Comparison of ENCODE assay signal across 9 cellular contexts in the genomic region with DNA sequence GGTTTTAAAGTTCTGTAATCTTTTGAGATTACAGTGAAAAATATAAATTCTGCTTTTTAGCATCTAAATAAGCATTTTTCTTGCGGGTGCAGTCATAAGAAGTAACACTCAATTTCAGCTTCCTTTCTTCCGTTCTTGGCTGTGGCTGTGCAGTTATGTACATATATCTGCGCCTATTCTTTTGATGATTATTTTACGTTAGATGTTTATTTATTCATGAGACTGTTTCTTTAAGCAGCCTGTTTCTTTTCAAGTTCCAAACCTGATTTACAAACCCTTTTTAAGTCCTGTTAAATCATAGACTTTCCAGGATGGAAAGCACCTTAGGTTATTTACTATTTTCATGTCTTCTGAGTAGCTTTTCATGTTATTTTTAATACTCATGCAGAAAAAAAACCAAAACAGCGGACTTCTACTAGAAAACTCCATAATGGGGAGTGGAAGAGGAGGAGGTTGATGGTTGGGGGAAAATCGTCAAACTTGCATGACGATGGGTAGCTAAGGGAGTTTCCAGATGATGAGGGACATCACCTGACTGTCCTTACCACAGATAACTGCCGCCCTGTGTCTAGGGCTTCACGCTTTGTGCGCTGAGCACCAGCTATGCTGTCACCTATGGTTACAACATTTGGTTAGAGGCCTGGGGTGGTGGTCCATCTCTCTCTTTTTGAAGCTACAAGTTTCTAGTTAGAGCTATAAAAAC. TPM values are rescaled to one million over a fixed set of nuclear protein-coding genes. Genes with fewer than 3 reads are reported as not detected.
DNase-seq lines count a peak whose midpoint lies in the region; ATAC-seq and TF ChIP-seq lines count a peak whose summit lies in the region.
"Had no signal": no experiment of that assay in that cellular context is flagged by ENCODE, and none has a peak within 500 bp of the region (broad histone marks: within the 10 kb centered on the region; RNA-seq: fewer than 3 reads in every experiment).

No MANE protein-coding gene starts in this region.

- peaks cover 35% of the 10 kb centered on the region for H3K27me3 Mint-ChIP-seq in endodermal cell (ENCODE audit: insufficient read depth)

- H3K36me3 ChIP-seq in tibial artery (no peaks in the 10 kb centered on the region), gastroesophageal sphincter (no peaks in the 10 kb centered on the region), endodermal cell (ENCODE audit: control insufficient read depth, insufficient read depth, low read length) (no peaks in the 10 kb centered on the region)

- TF ChIP-seq POLR2A in gastroesophageal sphincter (IDR thresholded peaks at IDR 0.05), result no peak

- H3K9ac ChIP-seq in endodermal cell (ENCODE audit: extremely low read depth, low read length, poor library complexity, severe bottlenecking), result no peak overlapping the region

- H3K36me3 Mint-ChIP-seq in endodermal cell (ENCODE audit: low read depth), result peaks cover 10% of the 10 kb centered on the region

- H3K4me1 ChIP-seq in tibial artery (peaks cover 0 to 9% (median 3%) of the 10 kb centered on the region in 4 donors), gastroesophageal sphincter (peaks cover 0 to 28% (median 4%) of the 10 kb centered on the region in 3 donors), endodermal cell (ENCODE audit: control insufficient read depth, insufficient read depth, low read length) (no peaks in the 10 kb centered on the region)

- no peak overlapping the region for H3K4me3 Mint-ChIP-seq in endodermal cell

- H3K9me3 Mint-ChIP-seq in endodermal cell, result peaks cover 21% of the 10 kb centered on the region

- H3K4me3 ChIP-seq in tibial artery (no peak overlapping the region), gastroesophageal sphincter (no peak overlapping the region), endodermal cell (ENCODE audit: low read length) (no peak overlapping the region)
- H3K4me3 ChIP-seq: SJSA1 had no signal

- H3K9me3 ChIP-seq in tibial artery, result no peaks in the 10 kb centered on the region
- no peaks in the 10 kb centered on the region for H3K9me3 ChIP-seq in gastroesophageal sphincter
- peaks cover 15% of the 10 kb centered on the region for H3K9me3 ChIP-seq in endodermal cell (ENCODE audit: control insufficient read depth, low read length)

- TF ChIP-seq EP300 in gastroesophageal sphincter (IDR thresholded peaks at IDR 0.05), result no peak

- H3K27ac ChIP-seq in tibial artery (no peak overlapping the region), gastroesophageal sphincter (no peak overlapping the region), endodermal cell (ENCODE audit: low read depth, low read length) (no peak overlapping the region)
- H3K27ac ChIP-seq: SJSA1 had no signal

- TF ChIP-seq CTCF in tibial artery (IDR thresholded peaks at IDR 0.05) (no peak), gastroesophageal sphincter (IDR thresholded peaks at IDR 0.05) (no peak), endodermal cell (conservative IDR thresholded peaks at IDR 0.05) (no peak)

- no peak overlapping the region for H3K27ac Mint-ChIP-seq in endodermal cell

- WGBS in gastroesophageal sphincter (ENCODE audit: low coverage in 1 of 2), 2 donors, result 83 to 89% methylated on average over 9 to 10 of the region's 10 CpGs
- 93 to 96% methylated on average over 3 to 10 of the region's 10 CpGs for whole genome bisulfite sequencing in endodermal cell (ENCODE audit: insufficient coverage in 1 of 2, insufficient read length in 1 of 2), 2 experiments

- peaks cover 11% of the 10 kb centered on the region for H3K4me1 Mint-ChIP-seq in endodermal cell

- no peaks in the 10 kb centered on the region for H3K27me3 ChIP-seq in tibial artery
- H3K27me3 ChIP-seq in gastroesophageal sphincter, result no peaks in the 10 kb centered on the region
- peaks cover 8% of the 10 kb centered on the region for H3K27me3 ChIP-seq in endodermal cell (ENCODE audit: control insufficient read depth, insufficient read depth, low read length, poor library complexity, severe bottlenecking)
- H3K27me3 ChIP-seq: SJSA1 had no signal

- peak; percentile 67 for ATAC-seq in GM19455 (IDR thresholded peaks at IDR 0.05; ENCODE audit: unreplicated experiment)
- ATAC-seq in HG03521 (IDR thresholded peaks at IDR 0.05; ENCODE audit: unreplicated experiment), result peak; percentile 70
- no peak for ATAC-seq in gastroesophageal sphincter

- intact Hi-C loops in tibial artery (cut with DNase I; ENCODE audit: low total_unique reads), result no loop called here

- DNase-seq in activated effector memory CD4-positive, alpha-beta T cell treated with anti-CD3 and anti-CD28 coated beads, Interleukin-2, amount 50 U/mL, for 16 hours, result peak; percentile 89
- DNase-seq in stimulated activated CD8-positive, alpha-beta memory T cell treated with anti-CD3 and anti-CD28 coated beads, Interleukin-4, amount 100 ng/mL, for 48 hours, result peak; percentile 66
- DNase-seq in tibial artery (no peak), COLO829 (ENCODE audit: low spot score) (no peak), endodermal cell (no peak)

RNA-seq across cellular contexts. Expression of a gene that starts 2.6 kb away (rescaled TPM):
- 10 to 100 TPM; 23.7 to 55.6 (median 43.0) TPM for total RNA-seq in gastroesophageal sphincter
- 10 to 100 TPM; 29.4 to 35.4 TPM for total RNA-seq in endodermal cell
- polyA plus RNA-seq in endodermal cell (2013, experiment 1 of 2), result 35.9 TPM
- 40.1 TPM for polyA plus RNA-seq in endodermal cell (2013, experiment 2 of 2)

Comparison
In these comparisons a context has a peak if more than half of its experiments do, and no peak if none do; other contexts are left out.
1. DNase-seq: peak in activated effector memory CD4-positive, alpha-beta T cell treated with anti-CD3 and anti-CD28 coated beads, Interleukin-2, amount 50 U/mL, for 16 hours (single experiment) and stimulated activated CD8-positive, alpha-beta memory T cell treated with anti-CD3 and anti-CD28 coated beads, Interleukin-4, amount 100 ng/mL, for 48 hours (single experiment); none in tibial artery (0 of 2), COLO829 (single experiment) and endodermal cell (single experiment).